ENCODE assay signal across 8 cellular contexts in the genomic region with DNA sequence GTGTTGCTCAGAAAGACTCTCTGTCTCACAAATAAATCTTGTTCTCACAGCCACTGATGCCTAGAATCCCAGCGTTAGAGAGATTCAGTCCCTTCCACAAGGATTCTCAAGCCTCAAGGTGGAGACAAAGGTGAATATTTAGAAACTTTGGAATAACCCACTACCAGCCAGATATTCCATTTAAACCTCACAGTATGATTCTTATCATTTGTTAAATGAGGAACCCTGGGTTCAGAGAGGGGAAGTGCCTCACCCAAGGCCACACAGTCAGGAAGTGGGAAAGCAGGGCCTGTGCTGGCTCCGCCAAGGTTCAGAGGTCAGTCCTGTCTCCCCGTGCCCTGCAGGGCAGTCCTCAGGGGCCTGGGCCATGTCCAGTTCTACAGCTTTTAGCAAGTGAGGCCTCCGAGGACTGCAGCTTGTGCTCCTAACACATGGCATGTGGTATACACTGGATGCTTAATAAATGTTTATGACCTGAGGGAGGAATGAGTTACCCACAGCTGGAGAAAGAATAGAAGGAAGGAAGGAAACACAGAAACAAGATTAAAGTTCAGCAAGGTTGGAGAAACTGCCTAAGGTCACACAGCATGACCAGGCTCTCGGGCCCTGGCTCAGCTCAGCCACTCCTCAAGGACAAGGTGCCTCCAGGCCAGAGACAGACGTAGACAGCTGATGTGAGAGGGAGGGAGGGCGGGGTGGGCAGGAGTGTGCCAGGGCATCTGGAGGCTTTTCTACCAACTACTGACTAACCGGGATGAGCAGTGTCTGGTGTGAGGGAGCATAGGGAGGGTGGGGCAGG. TPM values are rescaled to one million over a fixed set of nuclear protein-coding genes. Genes with fewer than 3 reads are reported as not detected.
DNase-seq lines count a peak whose midpoint lies in the region; ATAC-seq and TF ChIP-seq lines count a peak whose summit lies in the region.

No MANE protein-coding gene starts in this region.

- H3K27ac ChIP-seq in RWPE2 (ENCODE audit: poor library complexity, severe bottlenecking): peak overlapping the region; percentile 97
- H3K27ac ChIP-seq in esophagus squamous epithelium: peak overlapping the region; percentile 11 to 87 (median 60)
- H3K27ac ChIP-seq in parathyroid adenoma: peak overlapping the region; percentile 47
- no peak overlapping the region for H3K27ac ChIP-seq in substantia nigra (ENCODE audit: low read depth, low read length, poor library complexity, severe bottlenecking)

- H3K4me1 ChIP-seq in RWPE2 (ENCODE audit: insufficient read depth, poor library complexity, severe bottlenecking) (peaks cover 67% of the 10 kb centered on the region), esophagus squamous epithelium (peaks cover 21 to 86% (median 41%) of the 10 kb centered on the region in 3 donors), parathyroid adenoma (peaks cover 3% of the 10 kb centered on the region)

- H3K36me3 ChIP-seq in RWPE2 (ENCODE audit: low read depth): no peaks in the 10 kb centered on the region
- H3K36me3 ChIP-seq in esophagus squamous epithelium: no peaks in the 10 kb centered on the region
- no peaks in the 10 kb centered on the region for H3K36me3 ChIP-seq in parathyroid adenoma (ENCODE audit: control insufficient read depth, insufficient read depth, low read length)

- no peak for TF ChIP-seq POLR2A in esophagus squamous epithelium (IDR thresholded peaks at IDR 0.05)

- DNase-seq in ELF-1 (ENCODE audit: low read depth, low spot score): peak; percentile 51
- DNase-seq in RWPE2 (ENCODE audit: low spot score): no peak
- no peak for DNase-seq in esophagus squamous epithelium (lab: John Stamatoyannopoulos, UW)
- no peak for DNase-seq in substantia nigra (lab: John Stamatoyannopoulos, UW)
- DNase-seq in NCI-H2196 treated with DMSO at 0.1 percent for 48 hours (lab: John Stamatoyannopoulos, UW; ENCODE audit: unreplicated experiment): no peak

- ATAC-seq in RWPE2 (ENCODE audit: low read depth): peak; percentile 19
- ATAC-seq in GM21381 (IDR thresholded peaks at IDR 0.05; ENCODE audit: unreplicated experiment): no peak
- ATAC-seq in HG02571 (IDR thresholded peaks at IDR 0.05; ENCODE audit: unreplicated experiment): no peak

- H3K27me3 ChIP-seq in RWPE2 (ENCODE audit: insufficient read depth, poor library complexity, severe bottlenecking) (no peaks in the 10 kb centered on the region), esophagus squamous epithelium (no peaks in the 10 kb centered on the region), parathyroid adenoma (ENCODE audit: control insufficient read depth, insufficient read depth, low read length) (no peaks in the 10 kb centered on the region)

- H3K79me2 ChIP-seq in parathyroid adenoma: no peaks in the 10 kb centered on the region

- no peak overlapping the region for H3K4me2 ChIP-seq in parathyroid adenoma (ENCODE audit: low read length)

- H2AFZ ChIP-seq in parathyroid adenoma: no peak overlapping the region

- intact Hi-C loops in esophagus squamous epithelium (cut with DNase I): loop anchor here (10.0 kb wide), 1 partner anchor 94 kb away; no protein-coding TSS in a partner anchor

- no peaks in the 10 kb centered on the region for H3K9me3 ChIP-seq in RWPE2 (ENCODE audit: severe bottlenecking)
- no peaks in the 10 kb centered on the region for H3K9me3 ChIP-seq in esophagus squamous epithelium
- no peaks in the 10 kb centered on the region for H3K9me3 ChIP-seq in parathyroid adenoma (ENCODE audit: control insufficient read depth, low read length)

- 56 to 73% methylated on average over 4 of the region's 8 CpGs for WGBS in esophagus squamous epithelium, 2 donors

- H3K4me3 ChIP-seq in RWPE2 (ENCODE audit: severe bottlenecking) (no peak overlapping the region), esophagus squamous epithelium (no peak overlapping the region), parathyroid adenoma (ENCODE audit: low read depth, low read length) (no peak overlapping the region)

- TF ChIP-seq CTCF in RWPE2 (IDR thresholded peaks at IDR 0.05; ENCODE audit: poor library complexity, severe bottlenecking) (peak; percentile 46), esophagus squamous epithelium (IDR thresholded peaks at IDR 0.05) (no peak), parathyroid adenoma (IDR thresholded peaks at IDR 0.05) (no peak)

- H3K9ac ChIP-seq in parathyroid adenoma: no peak overlapping the region

RNA-seq across cellular contexts. Expression of gene TGM2, which starts 3.9 kb away (rescaled TPM):
- 10 to 100 TPM in 2 of 4 donors, 1 to 10 TPM in 2; 2.8 to 33.2 (median 11.5) TPM for total RNA-seq in esophagus squamous epithelium
